10 cellular contexts compared by ENCODE assay signal in genomic region chr20:46060301-46060881, GRCh38. TPM values are rescaled to one million over a fixed set of nuclear protein-coding genes. Genes with fewer than 3 reads are reported as not detected.
A peak's percentile ranks its signal among the peaks of the same experiment; 100 is the strongest.
DNase-seq lines count a peak whose midpoint lies in the region; ATAC-seq and TF ChIP-seq lines count a peak whose summit lies in the region.
"Had no signal": no experiment of that assay in that cellular context is flagged by ENCODE, and none has a peak within 500 bp of the region (broad histone marks: within the 10 kb centered on the region; RNA-seq: fewer than 3 reads in every experiment).

No MANE protein-coding gene starts in this region.

- no peaks in the 10 kb centered on the region for H3K9me3 ChIP-seq in spleen

- H3K4me3 ChIP-seq in spleen = no peak overlapping the region

- 24 to 36% (median 33%) methylated on average over 2 of the region's 2 CpGs for WGBS in spleen, 5 donors

- peak overlapping the region; percentile 13 to 75 (median 64) for H3K27ac ChIP-seq in spleen

- DNase-seq in activated CD8-positive, alpha-beta memory T cell treated with anti-CD3 and anti-CD28 coated beads for 24 hours = peak; percentile 52
- no peak for DNase-seq in activated CD8-positive, alpha-beta memory T cell treated with anti-CD3 and anti-CD28 coated beads, Interleukin-2, amount 50 U/mL, for 48 hours
- DNase-seq in NCI-H748 (lab: John Stamatoyannopoulos, UW; ENCODE audit: unreplicated experiment) (peak; percentile 70), dermis microvascular lymphatic vessel endothelial cell (ENCODE audit: low read depth in 2 of 2) (peak; percentile 30 to 67), spleen (no peak)
- DNase-seq: left cardiac atrium had no signal

- ATAC-seq in GM21390 (IDR thresholded peaks at IDR 0.05; ENCODE audit: unreplicated experiment) (no peak), GM21786 (IDR thresholded peaks at IDR 0.05; ENCODE audit: unreplicated experiment) (no peak), GM21528 (IDR thresholded peaks at IDR 0.05; ENCODE audit: low FRiP score, unreplicated experiment) (no peak)

- peaks cover 37 to 63% (median 52%) of the 10 kb centered on the region in 6 donors for H3K4me1 ChIP-seq in spleen

- peaks cover 3 to 40% (median 20%) of the 10 kb centered on the region in 7 donors for H3K27me3 ChIP-seq in spleen (replicated peaks in 1 of 7)

- H3K36me3 ChIP-seq in spleen = peaks cover 22 to 63% (median 43%) of the 10 kb centered on the region in 6 donors

- no peak for TF ChIP-seq POLR2A in spleen (IDR thresholded peaks at IDR 0.05)

- no peak for TF ChIP-seq CTCF in spleen (IDR thresholded peaks at IDR 0.05 in 8 of 11, conservative IDR thresholded peaks at IDR 0.05 in 3 of 11)

- intact Hi-C loops in spleen (cut with DNase I; ENCODE audit: low total_unique reads) = no loop called here

RNA-seq across cellular contexts. Expression of gene NCOA5, which starts 29.4 kb away (rescaled TPM):
- 9.0 and 10.4 TPM in 2 replicates for total RNA-seq in dermis microvascular lymphatic vessel endothelial cell
- total RNA-seq in spleen = 10 to 100 TPM; 27.3 to 33.2 (median 29.2) TPM
- 10 to 100 TPM; 14.3 to 22.3 (median 16.6) TPM for polyA plus RNA-seq in spleen

RNA-seq across cellular contexts. Expression of gene SLC12A5, which starts 31.4 kb away (rescaled TPM):
- total RNA-seq in dermis microvascular lymphatic vessel endothelial cell (0.13 and 0.51 TPM in 2 replicates), spleen (1 to 10 TPM in 5 of 7 donors, under 1 TPM in 2; 0.20 to 4.0 (median 2.5) TPM)
- polyA plus RNA-seq in spleen = 1 to 10 TPM; 1.8 to 8.7 (median 4.1) TPM
- total RNA-seq: NCI-H460 had no signal

RNA-seq across cellular contexts. Expression of gene MMP9, which starts 51.7 kb away (rescaled TPM):
- total RNA-seq in dermis microvascular lymphatic vessel endothelial cell (0.13 TPM in 1 of 2 replicates, not detected in the other), spleen (100 to 1,000 TPM in 5 of 7 donors, 10 to 100 TPM in 2; 75.2 to 295 (median 168) TPM)
- 10 to 100 TPM; 33.3 to 49.7 (median 37.1) TPM for polyA plus RNA-seq in spleen
- total RNA-seq: NCI-H460 had no signal

RNA-seq across cellular contexts. Expression of gene CD40, which starts 57.7 kb away (rescaled TPM):
- 9.1 and 10.9 TPM in 2 replicates for total RNA-seq in dermis microvascular lymphatic vessel endothelial cell
- 10 to 100 TPM; 30.7 to 70.3 (median 44.2) TPM for total RNA-seq in spleen
- 100 to 1,000 TPM in 1 of 3 donors, 10 to 100 TPM in 2; 66.1 to 108 (median 68.7) TPM for polyA plus RNA-seq in spleen

Comparison
In these comparisons a context has a peak if more than half of its experiments do, and no peak if none do; other contexts are left out.
1. DNase-seq: peak in activated CD8-positive, alpha-beta memory T cell treated with anti-CD3 and anti-CD28 coated beads for 24 hours (single experiment), NCI-H748 (single experiment) and dermis microvascular lymphatic vessel endothelial cell (2 of 2); none in activated CD8-positive, alpha-beta memory T cell treated with anti-CD3 and anti-CD28 coated beads, Interleukin-2, amount 50 U/mL, for 48 hours (single experiment) and spleen (single experiment).
2. RNA of gene MMP9, which starts 51.7 kb away (total RNA-seq): 75.2 to 295 TPM in spleen; 0.13 TPM in dermis microvascular lymphatic vessel endothelial cell; every median in the first group is over 10 times any median in the second.